19 cellular contexts compared by ENCODE assay signal in genomic region chr10:101967713-101968112, GRCh38.
DNase-seq lines count a peak whose midpoint lies in the region; ATAC-seq and TF ChIP-seq lines count a peak whose summit lies in the region.
"Had no signal": no experiment of that assay in that cellular context is flagged by ENCODE, and none has a peak within 500 bp of the region (broad histone marks: within the 10 kb centered on the region; RNA-seq: fewer than 3 reads in every experiment).

No MANE protein-coding gene starts in this region.

- H4K20me1 ChIP-seq in GM23338 (replicated peaks; ENCODE audit: insufficient read depth): 0 out of 2 replicates have a peak, but pooled peaks cover 4% of the 10 kb centered on the region

- no peak overlapping the region for H3K27ac Mint-ChIP-seq in GM23338

- no peak overlapping the region for H3K4me2 ChIP-seq in GM23338

- H3K36me3 Mint-ChIP-seq in GM23338 (ENCODE audit: low read depth): peaks cover 7% of the 10 kb centered on the region; the same call in 2 of the 3 replicates

- H3K36me3 ChIP-seq in GM23338 (ENCODE audit: insufficient read depth): no peaks in the 10 kb centered on the region; the same call in 1 of the 2 replicates
- H3K36me3 ChIP-seq: uterus had no signal

- H3K79me2 ChIP-seq in GM23338 (replicated peaks; ENCODE audit: insufficient read depth): no peaks in the 10 kb centered on the region

- ATAC-seq in HG02610 (IDR thresholded peaks at IDR 0.05; ENCODE audit: unreplicated experiment) (no peak), HG03025 (IDR thresholded peaks at IDR 0.05; ENCODE audit: low FRiP score, unreplicated experiment) (no peak), GM23338 (no peak)
- ATAC-seq: stimulated activated naive CD8-positive, alpha-beta T cell treated with anti-CD3 and anti-CD28 coated beads, Interleukin-15, amount 100 ng/mL, for 72 hours had no signal

- H3K4me3 ChIP-seq in GM23338: no peak overlapping the region
- H3K4me3 ChIP-seq: esophagus muscularis mucosa, uterus had no signal

- no peak overlapping the region for H2AFZ ChIP-seq in GM23338

- no peaks in the 10 kb centered on the region for H3K9me2 ChIP-seq in GM23338 (ENCODE audit: insufficient read depth)

- DNase-seq in AG08395 (ENCODE audit: low spot score): peak; percentile 20
- DNase-seq in HCEC 1CT: peak; percentile 69
- DNase-seq in amniotic epithelial cell (ENCODE audit: low read depth): peak; percentile 64
- peak; percentile 36 for DNase-seq in hepatic stellate cell (ENCODE audit: low spot score)
- DNase-seq in activated effector memory CD4-positive, alpha-beta T cell treated with Interleukin-2 at 50 U/mL for 16 hours: no peak
- no peak for DNase-seq in GM23338 (ENCODE audit: low spot score)
- DNase-seq: activated T-cell treated with anti-CD3 and anti-CD28 coated beads for 4 hours; AML-193; cortex of kidney; KBM-7; mesenchymal stem cell; NCI-H1694; NCI-H510A; occipital lobe; stimulated activated naive CD8-positive, alpha-beta T cell treated with anti-CD3 and anti-CD28 coated beads, Interleukin-15, amount 100 ng/mL, for 72 hours; uterus had no signal

- H3F3A ChIP-seq in GM23338 (replicated peaks; ENCODE audit: low read depth): no peaks in the 10 kb centered on the region

- no peaks in the 10 kb centered on the region for H3K27me3 Mint-ChIP-seq in GM23338 (ENCODE audit: insufficient read depth, low read depth, poor library complexity)
- H3K27me3 Mint-ChIP-seq: stimulated activated naive CD8-positive, alpha-beta T cell treated with anti-CD3 and anti-CD28 coated beads, Interleukin-15, amount 100 ng/mL, for 72 hours had no signal

- TF ChIP-seq CTCF in GM23338 (conservative IDR thresholded peaks at IDR 0.05; ENCODE audit: low read depth in 2 of 2): no peak

- H3K4me1 ChIP-seq in GM23338 (ENCODE audit: insufficient read depth): no peaks in the 10 kb centered on the region
- H3K4me1 ChIP-seq: uterus had no signal

- H3K4me3 Mint-ChIP-seq in GM23338: no peak overlapping the region
- H3K4me3 Mint-ChIP-seq: stimulated activated naive CD8-positive, alpha-beta T cell treated with anti-CD3 and anti-CD28 coated beads, Interleukin-15, amount 100 ng/mL, for 72 hours had no signal

- H3K9me3 Mint-ChIP-seq in GM23338: no peaks in the 10 kb centered on the region
- H3K9me3 Mint-ChIP-seq: stimulated activated naive CD8-positive, alpha-beta T cell treated with anti-CD3 and anti-CD28 coated beads, Interleukin-15, amount 100 ng/mL, for 72 hours had no signal

- H3K4me1 Mint-ChIP-seq in GM23338: peaks cover 5% of the 10 kb centered on the region

- H3K27me3 ChIP-seq in GM23338 (ENCODE audit: insufficient read depth): no peaks in the 10 kb centered on the region
- H3K27me3 ChIP-seq: esophagus muscularis mucosa, uterus had no signal

- H3K27ac ChIP-seq in GM23338 (ENCODE audit: low read depth): no peak overlapping the region
- H3K27ac ChIP-seq: uterus had no signal

TF ChIP-seq in GM23338, 12 proteins besides CTCF, POLR2A, EP300 and RAD21 (continues in another document):
- TF ChIP-seq STAT1 (IDR thresholded peaks at IDR 0.05; ENCODE audit: unreplicated experiment) (no peak), EZH2 (IDR thresholded peaks at IDR 0.05; ENCODE audit: low read depth, unreplicated experiment) (no peak), ETS1 (IDR thresholded peaks at IDR 0.05) (no peak), ZNF462 (CRISPR knock-in tag; IDR thresholded peaks at IDR 0.05) (no peak), EZH2phosphoT487 (IDR thresholded peaks at IDR 0.05; ENCODE audit: unreplicated experiment) (no peak), ZNF114 (CRISPR knock-in tag; IDR thresholded peaks at IDR 0.05) (no peak), NANOG (IDR thresholded peaks at IDR 0.05; ENCODE audit: borderline replicate concordance) (no peak), CREB1 (CRISPR knock-in tag; IDR thresholded peaks at IDR 0.05; ENCODE audit: low read depth) (no peak), ZNF331 (CRISPR knock-in tag; IDR thresholded peaks at IDR 0.05; ENCODE audit: low read depth) (no peak), POLR2AphosphoS5 (IDR thresholded peaks at IDR 0.05; ENCODE audit: low read depth) (no peak), JUNB (IDR thresholded peaks at IDR 0.05; ENCODE audit: unreplicated experiment) (no peak)

Comparison
In these comparisons a context has a peak if more than half of its experiments do, and no peak if none do; other contexts are left out.
1. DNase-seq: peak in AG08395 (single experiment), HCEC 1CT (single experiment), amniotic epithelial cell (single experiment) and hepatic stellate cell (single experiment); none in activated effector memory CD4-positive, alpha-beta T cell treated with Interleukin-2 at 50 U/mL for 16 hours (single experiment) and GM23338 (single experiment).